ENCODE assay signal across 15 cellular contexts in the genomic region with DNA sequence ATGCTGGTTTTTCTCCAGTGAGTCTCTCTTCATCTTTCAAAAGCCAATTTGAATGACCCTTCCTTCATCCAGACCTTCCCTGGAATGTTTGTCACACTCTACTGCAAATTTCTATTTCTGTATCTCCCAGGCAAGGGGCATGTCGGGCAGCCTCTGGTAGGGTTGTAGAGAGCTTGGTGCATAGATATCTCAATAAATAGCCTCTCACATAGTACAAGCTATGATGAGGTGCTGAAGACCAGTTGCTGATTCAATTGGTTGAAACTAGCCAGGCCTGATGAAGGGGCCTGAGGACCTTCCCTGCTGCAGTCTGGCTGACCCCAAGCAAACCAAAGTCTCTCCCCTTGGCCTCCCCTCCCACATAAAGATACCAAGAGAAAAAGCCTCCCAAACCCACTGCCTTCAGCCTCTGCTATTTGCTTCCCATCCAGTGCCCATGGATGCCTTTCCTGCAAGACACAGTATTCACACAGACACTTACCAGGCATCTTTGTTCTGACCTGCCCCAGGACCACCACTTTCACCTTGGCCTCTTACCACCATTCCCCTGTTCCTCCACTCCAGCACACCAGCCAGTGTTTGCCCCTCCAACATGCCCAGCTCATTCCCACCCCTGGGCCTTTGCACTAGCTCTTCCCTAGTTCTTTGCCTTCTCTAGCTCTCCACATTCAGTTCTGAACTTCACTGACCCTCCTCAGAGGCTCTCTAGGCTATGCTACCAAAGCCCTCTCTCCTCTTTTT.
"Had no signal": no experiment of that assay in that cellular context is flagged by ENCODE, and none has a peak within 500 bp of the region (broad histone marks: within the 10 kb centered on the region; RNA-seq: fewer than 3 reads in every experiment).

No MANE protein-coding gene starts in this region.

- ATAC-seq: lower lobe of right lung; naive thymus-derived CD4-positive, alpha-beta T cell; stimulated activated memory B cell treated with anti-CD40 and anti-IgM and Interleukin-4, amounts not matched to agents 10 μg/mL and 1 μg/mL and 100 μg/mL, for 72 hours; WTC11 had no signal

- H3K27ac ChIP-seq: lower lobe of right lung had no signal

- H3K4me3 Mint-ChIP-seq: naive thymus-derived CD4-positive, alpha-beta T cell; stimulated activated memory B cell treated with anti-CD40 and anti-IgM and Interleukin-4, amounts not matched to agents 10 μg/mL and 1 μg/mL and 100 μg/mL, for 72 hours; WTC11 had no signal

- DNase-seq: activated CD4-positive, alpha-beta T cell treated with anti-CD3 and anti-CD28 coated beads for 48 hours; activated CD8-positive, alpha-beta memory T cell treated with anti-CD3 and anti-CD28 coated beads for 24 hours; activated naive CD4-positive, alpha-beta T cell treated with Interleukin-2 at 50 U/mL for 16 hours; central memory CD4-positive, alpha-beta T cell; dermis blood vessel endothelial cell; erythroblast; hypothalamus; kidney glomerular epithelial cell; lower lobe of right lung; naive thymus-derived CD4-positive, alpha-beta T cell; SK-N-SH; trophoblast cell had no signal

- H3K9me3 ChIP-seq: lower lobe of right lung, SK-N-SH had no signal

- H3K27ac Mint-ChIP-seq: naive thymus-derived CD4-positive, alpha-beta T cell; stimulated activated memory B cell treated with anti-CD40 and anti-IgM and Interleukin-4, amounts not matched to agents 10 μg/mL and 1 μg/mL and 100 μg/mL, for 72 hours; WTC11 had no signal

- H3K4me2 ChIP-seq: SK-N-SH, smooth muscle cell had no signal

- H3K4me3 ChIP-seq: lower lobe of right lung, smooth muscle cell had no signal

- H3K9me3 Mint-ChIP-seq: WTC11 had no signal

- H3K4me1 Mint-ChIP-seq: stimulated activated memory B cell treated with anti-CD40 and anti-IgM and Interleukin-4, amounts not matched to agents 10 μg/mL and 1 μg/mL and 100 μg/mL, for 72 hours had no signal

- H3K36me3 ChIP-seq: lower lobe of right lung had no signal

- H3K36me3 Mint-ChIP-seq: naive thymus-derived CD4-positive, alpha-beta T cell; stimulated activated memory B cell treated with anti-CD40 and anti-IgM and Interleukin-4, amounts not matched to agents 10 μg/mL and 1 μg/mL and 100 μg/mL, for 72 hours; WTC11 had no signal
